In genomic region chr22:39152024-39152510, GRCh38 we compare ENCODE assay signal across 9 cellular contexts. TPM values are rescaled to one million over a fixed set of nuclear protein-coding genes. Genes with fewer than 3 reads are reported as not detected.
DNase-seq lines count a peak whose midpoint lies in the region; ATAC-seq and TF ChIP-seq lines count a peak whose summit lies in the region.
"Had no signal": no experiment of that assay in that cellular context is flagged by ENCODE, and none has a peak within 500 bp of the region (broad histone marks: within the 10 kb centered on the region; RNA-seq: fewer than 3 reads in every experiment).

No MANE protein-coding gene starts in this region.

- H3K9ac ChIP-seq in NT2/D1 (ENCODE audit: insufficient read length, low read depth) (no peak overlapping the region), endodermal cell (ENCODE audit: extremely low read depth, low read length, poor library complexity, severe bottlenecking) (no peak overlapping the region)

- ATAC-seq in GM21619 (IDR thresholded peaks at IDR 0.05; ENCODE audit: unreplicated experiment) = no peak

- H3K27me3 ChIP-seq in CD4-positive, alpha-beta memory T cell (ENCODE audit: insufficient read depth, low read length) = peaks cover 7% of the 10 kb centered on the region
- H3K27me3 ChIP-seq in NT2/D1 (ENCODE audit: insufficient read depth, insufficient read length) (peaks cover 22% of the 10 kb centered on the region), endodermal cell (ENCODE audit: control insufficient read depth, insufficient read depth, low read length, poor library complexity, severe bottlenecking) (peaks cover 25% of the 10 kb centered on the region), osteoblast (ENCODE audit: insufficient read depth, low read length) (peaks cover 39% of the 10 kb centered on the region)

- peaks cover 4% of the 10 kb centered on the region for H4K20me1 ChIP-seq in osteoblast (ENCODE audit: insufficient read depth, low read length)

- no peak for TF ChIP-seq CTCF in endodermal cell (conservative IDR thresholded peaks at IDR 0.05)
- no peak for TF ChIP-seq CTCF in osteoblast (IDR thresholded peaks at IDR 0.05; ENCODE audit: extremely low read depth, low read depth, low read length)

- H3K4me2 ChIP-seq in osteoblast (ENCODE audit: insufficient read depth, low read length) = peak overlapping the region; percentile 88

- H3K4me3 Mint-ChIP-seq in CD4-positive, alpha-beta memory T cell = peak overlapping the region; percentile 75 to 89 (median 84)
- peak overlapping the region; percentile 67 for H3K4me3 Mint-ChIP-seq in endodermal cell

- 20 to 22% methylated on average over 7 to 44 of the region's 44 CpGs for WGBS in endodermal cell (ENCODE audit: insufficient coverage in 1 of 2, insufficient read length in 1 of 2), 2 experiments

- H2AFZ ChIP-seq in osteoblast (ENCODE audit: low read length) = peak overlapping the region; percentile 76

- H3K36me3 ChIP-seq in CD4-positive, alpha-beta memory T cell (ENCODE audit: insufficient read depth, low read length) = peaks cover 7% of the 10 kb centered on the region
- H3K36me3 ChIP-seq in NT2/D1 (ENCODE audit: insufficient read depth, insufficient read length, low read length) (no peaks in the 10 kb centered on the region), endodermal cell (ENCODE audit: control insufficient read depth, insufficient read depth, low read length) (no peaks in the 10 kb centered on the region), osteoblast (ENCODE audit: insufficient read depth, low read length) (no peaks in the 10 kb centered on the region)

- peak overlapping the region; percentile 55 to 79 for H3K4me3 ChIP-seq in CD4-positive, alpha-beta memory T cell (ENCODE audit: low read length in 2 of 2)
- peak overlapping the region; percentile 32 for H3K4me3 ChIP-seq in NT2/D1 (ENCODE audit: insufficient read length, low read depth)
- peak overlapping the region; percentile 74 for H3K4me3 ChIP-seq in endodermal cell (ENCODE audit: low read length)
- H3K4me3 ChIP-seq in osteoblast (ENCODE audit: insufficient read depth, low read length) = peak overlapping the region; percentile 73

- peaks cover 22 to 48% (median 36%) of the 10 kb centered on the region in 4 donors for H3K4me1 Mint-ChIP-seq in CD4-positive, alpha-beta memory T cell
- H3K4me1 Mint-ChIP-seq in endodermal cell = peaks cover 10% of the 10 kb centered on the region

- CTCF ChIA-PET in CD4-positive, alpha-beta memory T cell (lab: Charles Lee; ENCODE audit: partially characterized antibody) = interaction anchor here (0.8 to 10.4 kb wide), 4 partner anchors 18 to 282 kb away, joined by 4 to 80 read pairs (median 4); partner anchors contain the start of gene RPL3

- H3K9me3 ChIP-seq in CD4-positive, alpha-beta memory T cell (ENCODE audit: control insufficient read depth in 1 of 2, low read length in 2 of 2) = no peaks in the 10 kb centered on the region
- H3K9me3 ChIP-seq in NT2/D1 (ENCODE audit: insufficient read depth, low read length) (no peaks in the 10 kb centered on the region), endodermal cell (ENCODE audit: control insufficient read depth, low read length) (no peaks in the 10 kb centered on the region), osteoblast (ENCODE audit: low read depth, low read length) (no peaks in the 10 kb centered on the region)

- peak overlapping the region; percentile 78 for H3K27ac ChIP-seq in CD4-positive, alpha-beta memory T cell (ENCODE audit: low read depth, low read length)
- no peak overlapping the region for H3K27ac ChIP-seq in endodermal cell (ENCODE audit: low read depth, low read length)
- H3K27ac ChIP-seq in osteoblast (ENCODE audit: low read depth, low read length) = no peak overlapping the region

- H3K9me3 Mint-ChIP-seq in CD4-positive, alpha-beta memory T cell = no peaks in the 10 kb centered on the region
- H3K9me3 Mint-ChIP-seq in endodermal cell = no peaks in the 10 kb centered on the region
- H3K9me3 Mint-ChIP-seq: activated naive CD4-positive, alpha-beta T cell treated with anti-CD3 and anti-CD28 coated beads, Interleukin-2, amount 50 U/mL, for 72 hours had no signal

- intact Hi-C loops in CD4-positive, alpha-beta memory T cell (cut with micrococcal nuclease) = loop anchor here (1.0 to 10.0 kb wide), 4 partner anchors 8 to 837 kb away; partner anchors contain the start of genes CBX6, CSNK1E and RPL3

- DNase-seq in CD4-positive, alpha-beta memory T cell = no peak
- DNase-seq in NT2/D1 (ENCODE audit: low read depth, low spot score) (no peak), endodermal cell (no peak), osteoblast (ENCODE audit: insufficient read length, low spot score, missing footprints) (peak; percentile 53), NCI-H2107 (lab: John Stamatoyannopoulos, UW) (no peak), NCI-H1048 (lab: John Stamatoyannopoulos, UW) (no peak), HPDE6-E6E7 (ENCODE audit: extremely low spot score) (no peak)

- H3K36me3 Mint-ChIP-seq in CD4-positive, alpha-beta memory T cell = peaks cover 0 to 24% of the 10 kb centered on the region in 2 donors
- no peaks in the 10 kb centered on the region for H3K36me3 Mint-ChIP-seq in endodermal cell (ENCODE audit: low read depth)

- peaks cover 57% of the 10 kb centered on the region for H3K4me1 ChIP-seq in CD4-positive, alpha-beta memory T cell (ENCODE audit: insufficient read depth, low read length)
- H3K4me1 ChIP-seq in NT2/D1 (ENCODE audit: insufficient read depth, insufficient read length) (peaks cover 14% of the 10 kb centered on the region), endodermal cell (ENCODE audit: control insufficient read depth, insufficient read depth, low read length) (peaks cover 15% of the 10 kb centered on the region), osteoblast (ENCODE audit: insufficient read depth, low read length) (peaks cover 10% of the 10 kb centered on the region)

- H3K27me3 Mint-ChIP-seq in CD4-positive, alpha-beta memory T cell = peaks cover 0 to 3% of the 10 kb centered on the region in 2 donors
- H3K27me3 Mint-ChIP-seq in endodermal cell (ENCODE audit: insufficient read depth) = peaks cover 28% of the 10 kb centered on the region

- POLR2A ChIA-PET in CD4-positive, alpha-beta memory T cell (lab: Charles Lee; ENCODE audit: partially characterized antibody) = interaction anchor here (0.6 to 3.0 kb wide), 13 partner anchors 9 to 1705 kb away, joined by 3 to 24 read pairs (median 6); partner anchors contain the start of genes APOBEC3C, CBX6, PDGFB and ST13

- peak overlapping the region in 4 of 7 donors; percentile 22 to 99 (median 61) for H3K27ac Mint-ChIP-seq in CD4-positive, alpha-beta memory T cell
- H3K27ac Mint-ChIP-seq in endodermal cell = no peak overlapping the region

- no peaks in the 10 kb centered on the region for H3K79me2 ChIP-seq in osteoblast (ENCODE audit: insufficient read depth, low read length)

RNA-seq across cellular contexts. Expression of gene CBX7, which starts 0.4 kb away (rescaled TPM):
- total RNA-seq in CD4-positive, alpha-beta memory T cell = 100 to 1,000 TPM; 181 to 198 TPM
- 10 to 100 TPM; 22.8 to 38.8 TPM for polyA plus RNA-seq in CD4-positive, alpha-beta memory T cell
- total RNA-seq in endodermal cell = 10 to 100 TPM; 14.2 to 22.0 TPM
- polyA plus RNA-seq in endodermal cell (2013, experiment 1 of 2) = 6.0 TPM
- polyA plus RNA-seq in endodermal cell (2013, experiment 2 of 2) = 5.8 TPM
- total RNA-seq in osteoblast = 12.7 and 14.5 TPM in 2 replicates

RNA-seq across cellular contexts. Expression of gene APOBEC3H, which starts 55.0 kb away (rescaled TPM):
- total RNA-seq in CD4-positive, alpha-beta memory T cell = 1 to 10 TPM; 7.5 to 8.5 TPM
- polyA plus RNA-seq in CD4-positive, alpha-beta memory T cell = 1 to 10 TPM; 5.7 to 6.2 TPM
- not detected for total RNA-seq in endodermal cell
- 0.32 TPM for polyA plus RNA-seq in endodermal cell (2013, experiment 1 of 2)
- polyA plus RNA-seq in endodermal cell (2013, experiment 2 of 2) = 0.62 TPM
- not detected in 2 replicates for total RNA-seq in osteoblast

Comparison
In these comparisons a context has a peak if more than half of its experiments do, and no peak if none do; other contexts are left out.
1. RNA of gene CBX7, which starts 0.4 kb away (total RNA-seq): 181 to 198 TPM in CD4-positive, alpha-beta memory T cell; 14.2 to 22.0 TPM in endodermal cell and 12.7 to 14.5 TPM in osteoblast; every median in the first group is over 4 times any median in the second.
2. Peak in every context shown above with its lines, with median percentiles within 50 percentile points of each other: H3K4me3 ChIP-seq.